6 cellular contexts compared by ENCODE assay signal in the genomic region with DNA sequence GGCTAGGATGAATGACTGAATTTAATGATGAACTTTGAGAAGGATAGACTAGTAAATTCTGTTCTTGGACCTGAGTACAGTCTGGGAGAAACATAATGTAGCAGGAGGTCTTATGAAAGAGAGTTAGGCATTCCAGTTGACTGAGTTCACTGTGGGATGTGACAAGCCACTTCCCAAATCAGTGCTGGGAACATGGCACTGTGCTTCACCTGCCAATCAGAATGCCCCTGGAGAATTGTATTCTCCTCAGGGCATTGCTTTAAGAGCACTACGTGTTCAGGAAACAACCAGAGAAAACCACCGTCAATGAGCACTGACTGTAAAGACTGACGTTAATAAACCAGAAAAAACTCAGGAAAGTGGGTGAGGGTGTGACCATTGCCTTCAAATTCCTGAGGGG. TPM values are rescaled to one million over a fixed set of nuclear protein-coding genes. Genes with fewer than 3 reads are reported as not detected.
A peak's percentile ranks its signal among the peaks of the same experiment; 100 is the strongest.
DNase-seq lines count a peak whose midpoint lies in the region; ATAC-seq and TF ChIP-seq lines count a peak whose summit lies in the region.

No MANE protein-coding gene starts in this region.

- H3K9me3 ChIP-seq in HEK293 (ENCODE audit: control insufficient read depth, insufficient read depth, low read depth, low read length) (no peaks in the 10 kb centered on the region), body of pancreas (no peaks in the 10 kb centered on the region), neural progenitor cell (ENCODE audit: low read depth) (no peaks in the 10 kb centered on the region)

- H3F3A ChIP-seq in neural progenitor cell (ENCODE audit: low read depth): peaks cover 53% of the 10 kb centered on the region

- H3K9ac ChIP-seq in neural progenitor cell: no peak overlapping the region

- H3K4me1 ChIP-seq in HEK293 (ENCODE audit: control insufficient read depth, insufficient read depth, low read length) (peaks cover 8% of the 10 kb centered on the region; the same call in 1 of the 2 replicates), body of pancreas (peaks cover 37% of the 10 kb centered on the region), neural progenitor cell (peaks cover 12% of the 10 kb centered on the region)

- no peak overlapping the region for H2AFZ ChIP-seq in neural progenitor cell (replicated peaks)

- H3K27ac Mint-ChIP-seq in neural progenitor cell: no peak overlapping the region

- H3K4me3 ChIP-seq in HEK293 (ENCODE audit: low read depth, low read length): no peak overlapping the region
- no peak overlapping the region for H3K4me3 ChIP-seq in body of pancreas
- peak overlapping the region; percentile 75 for H3K4me3 ChIP-seq in neural progenitor cell

- CTCF ChIA-PET in HEK293 (lab: Yijun Ruan, JAX): interaction anchor here (0.6 to 14.5 kb wide), 12 partner anchors 8 to 1563 kb away, joined by 3 to 157 read pairs (median 6); a partner anchor contains a TSS

- DNase-seq in body of pancreas (no peak), neural progenitor cell (ENCODE audit: low spot score) (no peak), Kasumi-1 (lab: John Stamatoyannopoulos, UW) (no peak), SHP77 (lab: John Stamatoyannopoulos, UW) (no peak)
- DNase-seq in activated effector memory CD4-positive, alpha-beta T cell treated with anti-CD3 and anti-CD28 coated beads, Interleukin-2, amount 50 U/mL, for 16 hours: no peak

- intact Hi-C loops in body of pancreas (cut with DNase I): no loop called here

- H3K27ac ChIP-seq in HEK293 (ENCODE audit: extremely low read depth, low read depth, low read length) (peak overlapping the region; percentile 93; the same call in 1 of the 2 replicates), body of pancreas (peak overlapping the region; percentile 90 to 99 (median 96)), neural progenitor cell (no peak overlapping the region)

- H3K79me2 ChIP-seq in neural progenitor cell (ENCODE audit: low read depth): peaks cover 23% of the 10 kb centered on the region

- H3K27me3 ChIP-seq in body of pancreas (no peaks in the 10 kb centered on the region), neural progenitor cell (peaks cover 15% of the 10 kb centered on the region)

- TF ChIP-seq CTCF in HEK293 (tag by site-specific recombination; IDR thresholded peaks at IDR 0.05) (no peak), body of pancreas (IDR thresholded peaks at IDR 0.05) (no peak), neural progenitor cell (IDR thresholded peaks at IDR 0.05) (no peak)

- peaks cover 60% of the 10 kb centered on the region for H3K4me1 Mint-ChIP-seq in neural progenitor cell

- peaks cover 17% of the 10 kb centered on the region for H3K27me3 Mint-ChIP-seq in neural progenitor cell (ENCODE audit: insufficient read depth, low read depth)

- peak overlapping the region; percentile 91 for H3K4me3 Mint-ChIP-seq in neural progenitor cell

- H3K4me2 ChIP-seq in neural progenitor cell: peak overlapping the region; percentile 82

- POLR2A ChIA-PET in HEK293 (lab: Yijun Ruan, JAX): interaction anchor here (0.6 to 4.3 kb wide), 14 partner anchors 12 to 587 kb away, joined by 3 to 41 read pairs (median 6); a partner anchor contains a TSS

- H3K9me3 Mint-ChIP-seq in neural progenitor cell: peaks cover 3% of the 10 kb centered on the region

- H4K20me1 ChIP-seq in neural progenitor cell (ENCODE audit: low read depth): peaks cover 10% of the 10 kb centered on the region

- ATAC-seq in body of pancreas: no peak

- H3K36me3 ChIP-seq in HEK293 (ENCODE audit: control insufficient read depth in 2 of 2, insufficient read depth in 1 of 2, low read length in 2 of 2): peaks cover 5 to 40% of the 10 kb centered on the region in 2 experiments
- no peaks in the 10 kb centered on the region for H3K36me3 ChIP-seq in body of pancreas (replicated peaks in 1 of 2; ENCODE audit: insufficient read depth in 1 of 2, low read depth in 2 of 2)
- H3K36me3 ChIP-seq in neural progenitor cell: no peaks in the 10 kb centered on the region

- no peak for TF ChIP-seq POLR2A in body of pancreas (IDR thresholded peaks at IDR 0.05)

- 50 to 53% methylated on average over 3 of the region's 3 CpGs for WGBS in body of pancreas, 2 donors

- peaks cover 29% of the 10 kb centered on the region for H3K36me3 Mint-ChIP-seq in neural progenitor cell

TF ChIP-seq in HEK293, 187 proteins besides CTCF, POLR2A, EP300 and RAD21:
- TF ChIP-seq GFI1B (tag by site-specific recombination; IDR thresholded peaks at IDR 0.05) (0 out of 2 replicates have a peak, but pooled peaks have one; percentile 44), ZNF514 (tag by site-specific recombination; IDR thresholded peaks at IDR 0.05) (no peak), ZNF423 (tag by site-specific recombination; IDR thresholded peaks at IDR 0.05) (no peak), ZFP41 (tag by site-specific recombination; IDR thresholded peaks at IDR 0.05; ENCODE audit: borderline replicate concordance) (no peak), ZNF664 (tag by site-specific recombination; IDR thresholded peaks at IDR 0.05) (no peak), ZNF239 (tag by site-specific recombination; IDR thresholded peaks at IDR 0.05) (no peak), KLF9 (tag by site-specific recombination; IDR thresholded peaks at IDR 0.05; ENCODE audit: low read depth) (no peak)
- TF ChIP-seq, protein P1, sequence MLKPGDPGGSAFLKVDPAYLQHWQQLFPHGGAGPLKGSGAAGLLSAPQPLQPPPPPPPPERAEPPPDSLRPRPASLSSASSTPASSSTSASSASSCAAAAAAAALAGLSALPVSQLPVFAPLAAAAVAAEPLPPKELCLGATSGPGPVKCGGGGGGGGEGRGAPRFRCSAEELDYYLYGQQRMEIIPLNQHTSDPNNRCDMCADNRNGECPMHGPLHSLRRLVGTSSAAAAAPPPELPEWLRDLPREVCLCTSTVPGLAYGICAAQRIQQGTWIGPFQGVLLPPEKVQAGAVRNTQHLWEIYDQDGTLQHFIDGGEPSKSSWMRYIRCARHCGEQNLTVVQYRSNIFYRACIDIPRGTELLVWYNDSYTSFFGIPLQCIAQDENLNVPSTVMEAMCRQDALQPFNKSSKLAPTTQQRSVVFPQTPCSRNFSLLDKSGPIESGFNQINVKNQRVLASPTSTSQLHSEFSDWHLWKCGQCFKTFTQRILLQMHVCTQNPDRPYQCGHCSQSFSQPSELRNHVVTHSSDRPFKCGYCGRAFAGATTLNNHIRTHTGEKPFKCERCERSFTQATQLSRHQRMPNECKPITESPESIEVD (tag by site-specific recombination; IDR thresholded peaks at IDR 0.05): peak; percentile 53
- TF ChIP-seq, protein P2, sequence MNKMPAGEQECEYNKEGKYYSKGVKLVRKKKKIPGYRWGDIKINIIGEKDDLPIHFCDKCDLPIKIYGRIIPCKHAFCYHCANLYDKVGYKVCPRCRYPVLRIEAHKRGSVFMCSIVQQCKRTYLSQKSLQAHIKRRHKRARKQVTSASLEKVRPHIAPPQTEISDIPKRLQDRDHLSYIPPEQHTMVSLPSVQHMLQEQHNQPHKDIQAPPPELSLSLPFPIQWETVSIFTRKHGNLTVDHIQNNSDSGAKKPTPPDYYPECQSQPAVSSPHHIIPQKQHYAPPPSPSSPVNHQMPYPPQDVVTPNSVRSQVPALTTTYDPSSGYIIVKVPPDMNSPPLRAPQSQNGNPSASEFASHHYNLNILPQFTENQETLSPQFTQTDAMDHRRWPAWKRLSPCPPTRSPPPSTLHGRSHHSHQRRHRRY (tag by site-specific recombination; IDR thresholded peaks at IDR 0.05): no peak
- TF ChIP-seq, protein P3, sequence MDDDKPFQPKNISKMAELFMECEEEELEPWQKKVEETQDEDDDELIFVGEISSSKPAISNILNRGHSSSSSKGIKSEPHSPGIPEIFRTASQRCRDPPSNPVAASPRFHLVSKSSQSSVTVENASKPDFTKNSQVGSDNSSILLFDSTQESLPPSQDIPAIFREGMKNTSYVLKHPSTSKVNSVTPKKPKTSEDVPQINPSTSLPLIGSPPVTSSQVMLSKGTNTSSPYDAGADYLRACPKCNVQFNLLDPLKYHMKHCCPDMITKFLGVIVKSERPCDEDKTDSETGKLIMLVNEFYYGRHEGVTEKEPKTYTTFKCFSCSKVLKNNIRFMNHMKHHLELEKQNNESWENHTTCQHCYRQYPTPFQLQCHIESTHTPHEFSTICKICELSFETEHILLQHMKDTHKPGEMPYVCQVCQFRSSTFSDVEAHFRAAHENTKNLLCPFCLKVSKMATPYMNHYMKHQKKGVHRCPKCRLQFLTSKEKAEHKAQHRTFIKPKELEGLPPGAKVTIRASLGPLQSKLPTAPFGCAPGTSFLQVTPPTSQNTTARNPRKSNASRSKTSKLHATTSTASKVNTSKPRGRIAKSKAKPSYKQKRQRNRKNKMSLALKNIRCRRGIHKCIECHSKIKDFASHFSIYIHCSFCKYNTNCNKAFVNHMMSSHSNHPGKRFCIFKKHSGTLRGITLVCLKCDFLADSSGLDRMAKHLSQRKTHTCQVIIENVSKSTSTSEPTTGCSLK (tag by site-specific recombination; IDR thresholded peaks at IDR 0.05): no peak

RNA-seq across cellular contexts. Expression of a gene that starts 1.2 kb away (rescaled TPM):
- 10 to 100 TPM; 15.8 to 42.2 TPM for total RNA-seq in body of pancreas
- total RNA-seq in neural progenitor cell (ENCODE audit: low replicate concordance): 3.8 and 10.6 TPM in 2 replicates

RNA-seq across cellular contexts. Expression of a gene that starts 1.5 kb away (rescaled TPM):
- 1,000 to 10,000 TPM in 1 of 2 donors, 100 to 1,000 TPM in 1; 887 to 2,577 TPM for total RNA-seq in body of pancreas
- total RNA-seq in neural progenitor cell (ENCODE audit: low replicate concordance): 1,307 and 2,709 TPM in 2 replicates

RNA-seq across cellular contexts. Expression of a gene that starts 5.7 kb away (rescaled TPM):
- under 1 TPM in 1 of 2 donors, not detected in 1; 0.26 TPM for total RNA-seq in body of pancreas
- 13.2 and 31.9 TPM in 2 replicates for total RNA-seq in neural progenitor cell (ENCODE audit: low replicate concordance)

RNA-seq across cellular contexts. Expression of a gene that starts 8.6 kb away (rescaled TPM):
- total RNA-seq in body of pancreas (under 1 TPM in 1 of 2 donors, not detected in 1; 0.26 TPM), neural progenitor cell (ENCODE audit: low replicate concordance) (0.56 and 0.86 TPM in 2 replicates)

RNA-seq across cellular contexts. Expression of a gene that starts 14.4 kb away (rescaled TPM):
- total RNA-seq in body of pancreas (10 to 100 TPM in 1 of 2 donors, 1 to 10 TPM in 1; 2.6 to 21.8 TPM), neural progenitor cell (ENCODE audit: low replicate concordance) (0.09 and 0.25 TPM in 2 replicates)

Comparison
In these comparisons a context has a peak if more than half of its experiments do, and no peak if none do; other contexts are left out.
1. RNA of a gene that starts 5.7 kb away (total RNA-seq): 13.2 to 31.9 TPM in neural progenitor cell; 0.26 TPM in body of pancreas; every median in the first group is over 10 times any median in the second.